ENCODE assay signal across 1 cellular context in genomic region chr4:102620697-102621497, GRCh38.
TF ChIP-seq lines count a peak whose summit lies in the region.

No MANE protein-coding gene starts in this region.

TF ChIP-seq in HEK293, 187 proteins besides CTCF, POLR2A, EP300 and RAD21 (continued from another document):
- TF ChIP-seq HIC1 (tag by site-specific recombination; IDR thresholded peaks at IDR 0.05) (no peak), GLIS1 (tag by site-specific recombination; IDR thresholded peaks at IDR 0.05) (peak; percentile 41; the same call in 1 of the 2 replicates), ZNF529 (tag by site-specific recombination; IDR thresholded peaks at IDR 0.05; ENCODE audit: insufficient replicate concordance) (no peak), ZNF114 (tag by site-specific recombination; IDR thresholded peaks at IDR 0.05) (no peak), YY1 (tag by site-specific recombination; IDR thresholded peaks at IDR 0.05) (no peak), ZBTB6 (tag by site-specific recombination; IDR thresholded peaks at IDR 0.05) (no peak), ZNF202 (tag by site-specific recombination; IDR thresholded peaks at IDR 0.05; ENCODE audit: borderline replicate concordance) (no peak), INSM2 (tag by site-specific recombination; IDR thresholded peaks at IDR 0.05) (no peak), SP3 (tag by site-specific recombination; IDR thresholded peaks at IDR 0.05) (no peak), ZNF324 (tag by site-specific recombination; IDR thresholded peaks at IDR 0.05) (no peak), ZNF518A (tag by site-specific recombination; conservative IDR thresholded peaks at IDR 0.05; ENCODE audit: low read depth) (no peak), ZNF394 (tag by site-specific recombination; IDR thresholded peaks at IDR 0.05; ENCODE audit: borderline replicate concordance) (peak; percentile 69), ZFHX2 (tag by site-specific recombination; conservative IDR thresholded peaks at IDR 0.05) (no peak), ZNF239 (tag by site-specific recombination; IDR thresholded peaks at IDR 0.05) (no peak), ZNF354C (tag by site-specific recombination; IDR thresholded peaks at IDR 0.05; ENCODE audit: borderline replicate concordance, low read depth) (no peak), ZNF16 (tag by site-specific recombination; IDR thresholded peaks at IDR 0.05; ENCODE audit: low read depth) (no peak), ZFP41 (tag by site-specific recombination; IDR thresholded peaks at IDR 0.05; ENCODE audit: borderline replicate concordance) (no peak), ZNF175 (tag by site-specific recombination; IDR thresholded peaks at IDR 0.05) (no peak), ZNF18 (tag by site-specific recombination; IDR thresholded peaks at IDR 0.05) (no peak), ZNF777 (tag by site-specific recombination; IDR thresholded peaks at IDR 0.05; ENCODE audit: borderline replicate concordance) (no peak), ZNF580 (tag by site-specific recombination; IDR thresholded peaks at IDR 0.05) (no peak), ZNF658 (tag by site-specific recombination; IDR thresholded peaks at IDR 0.05) (no peak), BCL6B (tag by site-specific recombination; IDR thresholded peaks at IDR 0.05) (no peak), REST (tag by site-specific recombination; IDR thresholded peaks at IDR 0.05) (no peak), ZNF366 (tag by site-specific recombination; conservative IDR thresholded peaks at IDR 0.05) (peak; percentile 34; the same call in 1 of the 2 replicates), ZNF513 (tag by site-specific recombination; IDR thresholded peaks at IDR 0.05) (no peak), ZBTB17 (tag by site-specific recombination; IDR thresholded peaks at IDR 0.05) (peak; percentile 58), SP2 (tag by site-specific recombination; IDR thresholded peaks at IDR 0.05) (no peak), ZNF335 (tag by site-specific recombination; conservative IDR thresholded peaks at IDR 0.05) (peak; percentile 56)
TF ChIP-seq in HEK293: peak in this region for 12.
